11 cellular contexts compared by ENCODE assay signal in genomic region chr16:4754865-4755264, GRCh38. TPM values are rescaled to one million over a fixed set of nuclear protein-coding genes. Genes with fewer than 3 reads are reported as not detected.
"Had no signal": no experiment of that assay in that cellular context is flagged by ENCODE, and none has a peak within 500 bp of the region (broad histone marks: within the 10 kb centered on the region; RNA-seq: fewer than 3 reads in every experiment).

No MANE protein-coding gene starts in this region.

- FAIRE-seq: HepG2, HTR-8/SVneo had no signal

- DNase-seq: IMR-90, Karpas-422, KBM-7, KG1 had no signal

- ATAC-seq: HepG2 had no signal

- H3K4me2 ChIP-seq: KMS-11 had no signal

- H3K9ac ChIP-seq: KMS-11 had no signal

- H3K27ac ChIP-seq: HL-60, KMS-11 had no signal

RNA-seq across cellular contexts. Expression of gene DNAAF8, which starts 20.5 kb away (rescaled TPM):
- total RNA-seq: HT1080 had no signal
- polyA plus RNA-seq: HepG2 had no signal

RNA-seq across cellular contexts. Expression of gene SEPTIN12, which starts 33.3 kb away (rescaled TPM):
- total RNA-seq: HT-29, HT1080, IMR-90 had no signal
- polyA plus RNA-seq: HepG2, IgD-negative memory B cell, IMR-90 had no signal

RNA-seq across cellular contexts. Expression of gene SMIM22, which starts 40.3 kb away (rescaled TPM):
- total RNA-seq: HepG2, HT1080, IMR-90 had no signal
- polyA plus RNA-seq: HepG2, IgD-negative memory B cell, IMR-90 had no signal
